ENCODE assay signal across 1 cellular context in the genomic region with DNA sequence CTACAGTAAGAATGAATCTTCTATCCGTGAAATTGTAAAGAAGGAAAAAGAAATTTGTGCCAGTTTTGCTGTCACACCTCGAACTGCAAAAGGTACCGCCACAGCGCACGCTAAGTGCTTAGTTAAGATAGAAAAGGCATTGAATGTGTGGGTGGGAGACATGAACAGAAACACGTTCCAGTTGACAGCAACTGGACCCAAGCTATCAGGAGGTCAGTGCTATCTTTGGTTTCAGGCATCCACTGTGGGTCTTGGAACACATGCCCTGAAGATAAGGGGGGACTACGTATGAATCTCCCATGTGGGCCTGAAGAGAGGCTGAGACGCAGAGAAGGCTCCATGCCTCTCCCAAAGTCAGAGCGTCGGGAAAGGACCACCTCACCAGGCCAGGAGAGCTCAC.
TF ChIP-seq lines count a peak whose summit lies in the region.

No MANE protein-coding gene starts in this region.

TF ChIP-seq in K562, 482 proteins besides CTCF, POLR2A, EP300 and RAD21 (continued from another document and continues in another):
- TF ChIP-seq MGA (IDR thresholded peaks at IDR 0.05) (peak; percentile 75), ARNT (IDR thresholded peaks at IDR 0.05) (peak in 1 of 2 experiments; percentile 71; a peak in 1 of 4 replicates), HMBOX1 (IDR thresholded peaks at IDR 0.05) (peak; percentile 21; the same call in 1 of the 2 replicates), CBFA2T2 (conservative IDR thresholded peaks at IDR 0.05) (peak; percentile 92), MEIS2 (IDR thresholded peaks at IDR 0.05; ENCODE audit: partially characterized antibody) (peak; percentile 18), EHMT2 (IDR thresholded peaks at IDR 0.05) (0 out of 2 replicates have a peak, but pooled peaks have one; percentile 47), SMARCE1 (IDR thresholded peaks at IDR 0.05) (peak; percentile 37; the same call in 1 of the 2 replicates), TEAD4 (IDR thresholded peaks at IDR 0.05; ENCODE audit: low read length) (peak; percentile 90), TEAD4 (CRISPR knock-in tag; IDR thresholded peaks at IDR 0.05; ENCODE audit: borderline replicate concordance) (no peak), ZNF134 (CRISPR knock-in tag; conservative IDR thresholded peaks at IDR 0.05) (no peak), ZBED1 (IDR thresholded peaks at IDR 0.05) (0 out of 2 replicates have a peak, but pooled peaks have one; percentile 38), BHLHE40 (IDR thresholded peaks at IDR 0.05; ENCODE audit: low read length) (peak; percentile 72), NR2C2 (CRISPR knock-in tag; IDR thresholded peaks at IDR 0.05) (no peak), NR2C2 (tag; IDR thresholded peaks at IDR 0.05) (no peak), BCOR (IDR thresholded peaks at IDR 0.05) (peak; percentile 73; the same call in 1 of the 2 replicates), SFPQ (IDR thresholded peaks at IDR 0.05; ENCODE audit: low read depth, low read length) (no peak), HNRNPLL (IDR thresholded peaks at IDR 0.05; ENCODE audit: low read depth, low read length, poor library complexity, severe bottlenecking) (peak; percentile 30), MYBL2 (IDR thresholded peaks at IDR 0.05; ENCODE audit: low read depth) (no peak), MYBL2 (CRISPR knock-in tag; IDR thresholded peaks at IDR 0.05; ENCODE audit: borderline replicate concordance) (no peak), MTA1 (IDR thresholded peaks at IDR 0.05; ENCODE audit: borderline replicate concordance) (no peak), ZNF217 (CRISPR knock-in tag; IDR thresholded peaks at IDR 0.05) (no peak), GATA2 (CRISPR knock-in tag; IDR thresholded peaks at IDR 0.05) (peak; percentile 76), SMARCC2 (IDR thresholded peaks at IDR 0.05; ENCODE audit: low read depth) (0 out of 2 replicates have a peak, but pooled peaks have one; percentile 33), SP2 (IDR thresholded peaks at IDR 0.05; ENCODE audit: extremely low read depth, low read depth, low read length, poor library complexity, severe bottlenecking) (no peak), PURB (CRISPR knock-in tag; IDR thresholded peaks at IDR 0.05; ENCODE audit: low read depth) (no peak), RCOR1 (IDR thresholded peaks at IDR 0.05; ENCODE audit: borderline replicate concordance in 1 of 2, low read depth in 2 of 2, low read length in 2 of 2) (peak in 1 of 2 experiments; percentile 72; a peak in 1 of 4 replicates), FOS (IDR thresholded peaks at IDR 0.05; ENCODE audit: extremely low read depth, insufficient read length) (no peak), CXXC5 (CRISPR knock-in tag; IDR thresholded peaks at IDR 0.05) (0 out of 2 replicates have a peak, but pooled peaks have one; percentile 11), DPF2 (IDR thresholded peaks at IDR 0.05) (peak; percentile 73), SOX6 (IDR thresholded peaks at IDR 0.05) (0 out of 2 replicates have a peak, but pooled peaks have one; percentile 40), EP400 (IDR thresholded peaks at IDR 0.05) (peak; percentile 28; the same call in 1 of the 2 replicates), E2F6 (IDR thresholded peaks at IDR 0.05; ENCODE audit: borderline replicate concordance in 1 of 2, extremely low read depth in 1 of 2, insufficient read depth in 1 of 2, insufficient read length in 1 of 2, low read depth in 1 of 2, low read length in 1 of 2, poor library complexity in 1 of 2, severe bottlenecking in 1 of 2) (peak; percentile 37 to 65), ZFP30 (CRISPR knock-in tag; IDR thresholded peaks at IDR 0.05; ENCODE audit: borderline replicate concordance) (no peak)
- TF ChIP-seq, protein P1, sequence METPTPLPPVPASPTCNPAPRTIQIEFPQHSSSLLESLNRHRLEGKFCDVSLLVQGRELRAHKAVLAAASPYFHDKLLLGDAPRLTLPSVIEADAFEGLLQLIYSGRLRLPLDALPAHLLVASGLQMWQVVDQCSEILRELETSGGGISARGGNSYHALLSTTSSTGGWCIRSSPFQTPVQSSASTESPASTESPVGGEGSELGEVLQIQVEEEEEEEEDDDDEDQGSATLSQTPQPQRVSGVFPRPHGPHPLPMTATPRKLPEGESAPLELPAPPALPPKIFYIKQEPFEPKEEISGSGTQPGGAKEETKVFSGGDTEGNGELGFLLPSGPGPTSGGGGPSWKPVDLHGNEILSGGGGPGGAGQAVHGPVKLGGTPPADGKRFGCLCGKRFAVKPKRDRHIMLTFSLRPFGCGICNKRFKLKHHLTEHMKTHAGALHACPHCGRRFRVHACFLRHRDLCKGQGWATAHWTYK (CRISPR knock-in tag; IDR thresholded peaks at IDR 0.05), result no peak
- TF ChIP-seq, protein P2, sequence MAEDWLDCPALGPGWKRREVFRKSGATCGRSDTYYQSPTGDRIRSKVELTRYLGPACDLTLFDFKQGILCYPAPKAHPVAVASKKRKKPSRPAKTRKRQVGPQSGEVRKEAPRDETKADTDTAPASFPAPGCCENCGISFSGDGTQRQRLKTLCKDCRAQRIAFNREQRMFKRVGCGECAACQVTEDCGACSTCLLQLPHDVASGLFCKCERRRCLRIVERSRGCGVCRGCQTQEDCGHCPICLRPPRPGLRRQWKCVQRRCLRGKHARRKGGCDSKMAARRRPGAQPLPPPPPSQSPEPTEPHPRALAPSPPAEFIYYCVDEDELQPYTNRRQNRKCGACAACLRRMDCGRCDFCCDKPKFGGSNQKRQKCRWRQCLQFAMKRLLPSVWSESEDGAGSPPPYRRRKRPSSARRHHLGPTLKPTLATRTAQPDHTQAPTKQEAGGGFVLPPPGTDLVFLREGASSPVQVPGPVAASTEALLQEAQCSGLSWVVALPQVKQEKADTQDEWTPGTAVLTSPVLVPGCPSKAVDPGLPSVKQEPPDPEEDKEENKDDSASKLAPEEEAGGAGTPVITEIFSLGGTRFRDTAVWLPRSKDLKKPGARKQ (CRISPR knock-in tag; IDR thresholded peaks at IDR 0.05), result no peak
- TF ChIP-seq, protein P3, sequence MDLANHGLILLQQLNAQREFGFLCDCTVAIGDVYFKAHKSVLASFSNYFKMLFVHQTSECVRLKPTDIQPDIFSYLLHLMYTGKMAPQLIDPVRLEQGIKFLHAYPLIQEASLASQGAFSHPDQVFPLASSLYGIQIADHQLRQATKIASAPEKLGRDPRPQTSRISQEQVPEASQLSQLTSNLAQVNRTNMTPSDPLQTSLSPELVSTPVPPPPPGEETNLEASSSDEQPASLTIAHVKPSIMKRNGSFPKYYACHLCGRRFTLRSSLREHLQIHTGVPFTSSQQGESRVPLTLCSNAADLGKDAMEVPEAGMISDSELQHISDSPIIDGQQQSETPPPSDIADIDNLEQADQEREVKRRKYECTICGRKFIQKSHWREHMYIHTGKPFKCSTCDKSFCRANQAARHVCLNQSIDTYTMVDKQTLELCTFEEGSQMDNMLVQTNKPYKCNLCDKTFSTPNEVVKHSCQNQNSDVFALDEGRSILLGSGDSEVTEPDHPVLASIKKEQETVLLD (IDR thresholded peaks at IDR 0.05), result peak; percentile 61; the same call in 1 of the 2 replicates
- TF ChIP-seq, protein P4, sequence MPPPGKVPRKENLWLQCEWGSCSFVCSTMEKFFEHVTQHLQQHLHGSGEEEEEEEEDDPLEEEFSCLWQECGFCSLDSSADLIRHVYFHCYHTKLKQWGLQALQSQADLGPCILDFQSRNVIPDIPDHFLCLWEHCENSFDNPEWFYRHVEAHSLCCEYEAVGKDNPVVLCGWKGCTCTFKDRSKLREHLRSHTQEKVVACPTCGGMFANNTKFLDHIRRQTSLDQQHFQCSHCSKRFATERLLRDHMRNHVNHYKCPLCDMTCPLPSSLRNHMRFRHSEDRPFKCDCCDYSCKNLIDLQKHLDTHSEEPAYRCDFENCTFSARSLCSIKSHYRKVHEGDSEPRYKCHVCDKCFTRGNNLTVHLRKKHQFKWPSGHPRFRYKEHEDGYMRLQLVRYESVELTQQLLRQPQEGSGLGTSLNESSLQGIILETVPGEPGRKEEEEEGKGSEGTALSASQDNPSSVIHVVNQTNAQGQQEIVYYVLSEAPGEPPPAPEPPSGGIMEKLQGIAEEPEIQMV (tag; conservative IDR thresholded peaks at IDR 0.05; ENCODE audit: low read depth), result no peak
